In genomic region chr12:67658486-67658885, GRCh38 we compare ENCODE assay signal across 1 cellular context.
TF ChIP-seq lines count a peak whose summit lies in the region.

No MANE protein-coding gene starts in this region.

TF ChIP-seq in GM12878, 131 proteins besides CTCF, POLR2A, EP300 and RAD21:
- TF ChIP-seq ZNF384 (IDR thresholded peaks at IDR 0.05; ENCODE audit: borderline replicate concordance, low read depth, low read length) (no peak), TBL1XR1 (IDR thresholded peaks at IDR 0.05; ENCODE audit: low read depth, low read length) (no peak), HCFC1 (IDR thresholded peaks at IDR 0.05; ENCODE audit: low read length) (no peak), WRNIP1 (IDR thresholded peaks at IDR 0.05; ENCODE audit: borderline replicate concordance, low read depth, low read length) (no peak), CBFB (IDR thresholded peaks at IDR 0.05; ENCODE audit: low read depth) (no peak), BACH1 (IDR thresholded peaks at IDR 0.05; ENCODE audit: borderline replicate concordance) (no peak), TCF12 (IDR thresholded peaks at IDR 0.05; ENCODE audit: low read depth, low read length) (no peak), SMAD1 (IDR thresholded peaks at IDR 0.05; ENCODE audit: low read depth, partially characterized antibody) (no peak)
- TF ChIP-seq, protein P1, sequence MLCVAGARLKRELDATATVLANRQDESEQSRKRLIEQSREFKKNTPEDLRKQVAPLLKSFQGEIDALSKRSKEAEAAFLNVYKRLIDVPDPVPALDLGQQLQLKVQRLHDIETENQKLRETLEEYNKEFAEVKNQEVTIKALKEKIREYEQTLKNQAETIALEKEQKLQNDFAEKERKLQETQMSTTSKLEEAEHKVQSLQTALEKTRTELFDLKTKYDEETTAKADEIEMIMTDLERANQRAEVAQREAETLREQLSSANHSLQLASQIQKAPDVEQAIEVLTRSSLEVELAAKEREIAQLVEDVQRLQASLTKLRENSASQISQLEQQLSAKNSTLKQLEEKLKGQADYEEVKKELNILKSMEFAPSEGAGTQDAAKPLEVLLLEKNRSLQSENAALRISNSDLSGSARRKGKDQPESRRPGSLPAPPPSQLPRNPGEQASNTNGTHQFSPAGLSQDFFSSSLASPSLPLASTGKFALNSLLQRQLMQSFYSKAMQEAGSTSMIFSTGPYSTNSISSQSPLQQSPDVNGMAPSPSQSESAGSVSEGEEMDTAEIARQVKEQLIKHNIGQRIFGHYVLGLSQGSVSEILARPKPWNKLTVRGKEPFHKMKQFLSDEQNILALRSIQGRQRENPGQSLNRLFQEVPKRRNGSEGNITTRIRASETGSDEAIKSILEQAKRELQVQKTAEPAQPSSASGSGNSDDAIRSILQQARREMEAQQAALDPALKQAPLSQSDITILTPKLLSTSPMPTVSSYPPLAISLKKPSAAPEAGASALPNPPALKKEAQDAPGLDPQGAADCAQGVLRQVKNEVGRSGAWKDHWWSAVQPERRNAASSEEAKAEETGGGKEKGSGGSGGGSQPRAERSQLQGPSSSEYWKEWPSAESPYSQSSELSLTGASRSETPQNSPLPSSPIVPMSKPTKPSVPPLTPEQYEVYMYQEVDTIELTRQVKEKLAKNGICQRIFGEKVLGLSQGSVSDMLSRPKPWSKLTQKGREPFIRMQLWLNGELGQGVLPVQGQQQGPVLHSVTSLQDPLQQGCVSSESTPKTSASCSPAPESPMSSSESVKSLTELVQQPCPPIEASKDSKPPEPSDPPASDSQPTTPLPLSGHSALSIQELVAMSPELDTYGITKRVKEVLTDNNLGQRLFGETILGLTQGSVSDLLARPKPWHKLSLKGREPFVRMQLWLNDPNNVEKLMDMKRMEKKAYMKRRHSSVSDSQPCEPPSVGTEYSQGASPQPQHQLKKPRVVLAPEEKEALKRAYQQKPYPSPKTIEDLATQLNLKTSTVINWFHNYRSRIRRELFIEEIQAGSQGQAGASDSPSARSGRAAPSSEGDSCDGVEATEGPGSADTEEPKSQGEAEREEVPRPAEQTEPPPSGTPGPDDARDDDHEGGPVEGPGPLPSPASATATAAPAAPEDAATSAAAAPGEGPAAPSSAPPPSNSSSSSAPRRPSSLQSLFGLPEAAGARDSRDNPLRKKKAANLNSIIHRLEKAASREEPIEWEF (IDR thresholded peaks at IDR 0.05; ENCODE audit: insufficient replicate concordance, low read depth, low read length) = no peak
- TF ChIP-seq, protein P2, sequence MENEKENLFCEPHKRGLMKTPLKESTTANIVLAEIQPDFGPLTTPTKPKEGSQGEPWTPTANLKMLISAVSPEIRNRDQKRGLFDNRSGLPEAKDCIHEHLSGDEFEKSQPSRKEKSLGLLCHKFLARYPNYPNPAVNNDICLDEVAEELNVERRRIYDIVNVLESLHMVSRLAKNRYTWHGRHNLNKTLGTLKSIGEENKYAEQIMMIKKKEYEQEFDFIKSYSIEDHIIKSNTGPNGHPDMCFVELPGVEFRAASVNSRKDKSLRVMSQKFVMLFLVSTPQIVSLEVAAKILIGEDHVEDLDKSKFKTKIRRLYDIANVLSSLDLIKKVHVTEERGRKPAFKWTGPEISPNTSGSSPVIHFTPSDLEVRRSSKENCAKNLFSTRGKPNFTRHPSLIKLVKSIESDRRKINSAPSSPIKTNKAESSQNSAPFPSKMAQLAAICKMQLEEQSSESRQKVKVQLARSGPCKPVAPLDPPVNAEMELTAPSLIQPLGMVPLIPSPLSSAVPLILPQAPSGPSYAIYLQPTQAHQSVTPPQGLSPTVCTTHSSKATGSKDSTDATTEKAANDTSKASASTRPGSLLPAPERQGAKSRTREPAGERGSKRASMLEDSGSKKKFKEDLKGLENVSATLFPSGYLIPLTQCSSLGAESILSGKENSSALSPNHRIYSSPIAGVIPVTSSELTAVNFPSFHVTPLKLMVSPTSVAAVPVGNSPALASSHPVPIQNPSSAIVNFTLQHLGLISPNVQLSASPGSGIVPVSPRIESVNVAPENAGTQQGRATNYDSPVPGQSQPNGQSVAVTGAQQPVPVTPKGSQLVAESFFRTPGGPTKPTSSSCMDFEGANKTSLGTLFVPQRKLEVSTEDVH (IDR thresholded peaks at IDR 0.05; ENCODE audit: low read depth, partially characterized antibody) = no peak
